ENCODE assay signal across 1 cellular context in genomic region chr2:85458611-85459563, GRCh38.
TF ChIP-seq lines count a peak whose summit lies in the region.

No MANE protein-coding gene starts in this region.

TF ChIP-seq in K562, 482 proteins besides CTCF, POLR2A, EP300 and RAD21 (continued from another document):
- TF ChIP-seq SFPQ (IDR thresholded peaks at IDR 0.05; ENCODE audit: low read depth, low read length), result no peak
- TF ChIP-seq EZH2 (IDR thresholded peaks at IDR 0.05; ENCODE audit: borderline replicate concordance, low read depth, low read length), result no peak
- no peak for TF ChIP-seq PHF20 (IDR thresholded peaks at IDR 0.05; ENCODE audit: partially characterized antibody)
- TF ChIP-seq ZBTB11 (CRISPR knock-in tag; IDR thresholded peaks at IDR 0.05), result no peak
- no peak for TF ChIP-seq U2AF1 (optimal IDR thresholded peaks at IDR 0.05; ENCODE audit: low read depth, low read length)
- 0 out of 2 replicates have a peak, but pooled peaks have one; percentile 26 for TF ChIP-seq BCOR (IDR thresholded peaks at IDR 0.05)
- no peak for TF ChIP-seq ZNF239 (CRISPR knock-in tag; IDR thresholded peaks at IDR 0.05)
- no peak for TF ChIP-seq ZBTB17 (CRISPR knock-in tag; IDR thresholded peaks at IDR 0.05)
- TF ChIP-seq KAT7 (CRISPR knock-in tag; IDR thresholded peaks at IDR 0.05; ENCODE audit: borderline replicate concordance), result no peak
- no peak for TF ChIP-seq HSF4 (CRISPR knock-in tag; IDR thresholded peaks at IDR 0.05; ENCODE audit: borderline replicate concordance)
- no peak for TF ChIP-seq ZNF518B (CRISPR knock-in tag; IDR thresholded peaks at IDR 0.05)
TF ChIP-seq in K562: peak in this region for 3.
